26 cellular contexts compared by ENCODE assay signal in genomic region chr5:68270576-68270975, GRCh38. TPM values are rescaled to one million over a fixed set of nuclear protein-coding genes. Genes with fewer than 3 reads are reported as not detected.
DNase-seq lines count a peak whose midpoint lies in the region; ATAC-seq and TF ChIP-seq lines count a peak whose summit lies in the region.
"Had no signal": no experiment of that assay in that cellular context is flagged by ENCODE, and none has a peak within 500 bp of the region (broad histone marks: within the 10 kb centered on the region; RNA-seq: fewer than 3 reads in every experiment).

No MANE protein-coding gene starts in this region.

- no peak for DNase-seq in activated T-cell treated with anti-CD3 and anti-CD28 coated beads, Interleukin-2, amount 50 U/mL, for 4 hours
- DNase-seq in activated T-cell treated with anti-CD3 and anti-CD28 coated beads for 4 hours (no peak), ascending aorta (ENCODE audit: low spot score in 2 of 2) (no peak), spleen (no peak), NCI-H2171 (lab: John Stamatoyannopoulos, UW) (no peak), EL (no peak)
- DNase-seq in CD8-positive, alpha-beta T cell, result no peak
- DNase-seq: activated CD4-positive, alpha-beta T cell treated with anti-CD3 and anti-CD28 coated beads for 4 hours; activated naive CD4-positive, alpha-beta T cell; anterior cingulate cortex; central memory CD4-positive, alpha-beta T cell; DMS 273 treated with DMSO at 0.1 percent for 48 hours; dorsolateral prefrontal cortex; islet precursor cell; NCI-H1105 treated with DMSO at 0.1 percent for 48 hours; NCI-H2029 treated with DMSO at 0.1 percent for 48 hours; NCI-H446; occipital lobe; PC-3; SHP77; stimulated activated CD4-positive, alpha-beta T cell treated with anti-CD3 and anti-CD28 coated beads, Interleukin-12 subunit alpha, Interleukin-12 subunit beta, amount 100 ng/mL, for 4 hours; stimulated activated CD4-positive, alpha-beta T cell treated with anti-CD3 and anti-CD28 coated beads, Interleukin-4, amount 100 ng/mL, for 4 hours; upper lobe of right lung had no signal

- no peaks in the 10 kb centered on the region for H3K36me3 ChIP-seq in CD8-positive, alpha-beta T cell (ENCODE audit: insufficient read depth, low read length)
- H3K36me3 ChIP-seq in ascending aorta, result peaks cover 7% of the 10 kb centered on the region in 2 donors
- H3K36me3 ChIP-seq in spleen, result peaks cover 0 to 30% (median 10%) of the 10 kb centered on the region in 6 donors

- POLR2A ChIA-PET in CD8-positive, alpha-beta T cell (lab: Charles Lee), result interaction anchor here (1.1 to 1.9 kb wide), 5 partner anchors 10 to 56 kb away, joined by 3 to 9 read pairs (median 4); no protein-coding TSS in a partner anchor

- H3K27ac ChIP-seq in CD8-positive, alpha-beta T cell (ENCODE audit: low read depth, low read length), result no peak overlapping the region
- H3K27ac ChIP-seq in ascending aorta (peak overlapping the region; percentile 17 to 35), spleen (peak overlapping the region in 4 of 8 donors; percentile 12 to 76 (median 43))
- H3K27ac ChIP-seq: BLaER1 treated with 17β-estradiol and CSF1 and Interleukin-3, amounts not matched to agents 10 nM and 100 nM; epithelial cell of prostate had no signal

- H3K4me1 Mint-ChIP-seq in activated T-cell treated with anti-CD3 and anti-CD28 coated beads, Interleukin-2, amount 50 U/mL, for 4 hours (ENCODE audit: low read depth), result peaks cover 87% of the 10 kb centered on the region
- H3K4me1 Mint-ChIP-seq in CD8-positive, alpha-beta T cell (ENCODE audit: low read depth), result peaks cover 82% of the 10 kb centered on the region
- peaks cover 72% of the 10 kb centered on the region for H3K4me1 Mint-ChIP-seq in nephron

- no peak for ATAC-seq in activated T-cell treated with anti-CD3 and anti-CD28 coated beads, Interleukin-2, amount 50 U/mL, for 4 hours
- no peak for ATAC-seq in CD8-positive, alpha-beta T cell
- ATAC-seq: PC-3, upper lobe of right lung had no signal

- peaks cover 73% of the 10 kb centered on the region for H3K4me1 ChIP-seq in CD8-positive, alpha-beta T cell (ENCODE audit: insufficient read depth, low read length)
- H3K4me1 ChIP-seq in ascending aorta, result peaks cover 15 to 68% of the 10 kb centered on the region in 2 donors
- H3K4me1 ChIP-seq in spleen, result peaks cover 47 to 100% (median 86%) of the 10 kb centered on the region in 6 donors

- CTCF ChIA-PET in CD8-positive, alpha-beta T cell (lab: Charles Lee), result interaction anchor here (1.0 to 8.9 kb wide), 6 partner anchors 13 to 1061 kb away, joined by 3 to 91 read pairs (median 21); no protein-coding TSS in a partner anchor

- no peaks in the 10 kb centered on the region for H3K9me3 ChIP-seq in CD8-positive, alpha-beta T cell (ENCODE audit: low read length)
- no peaks in the 10 kb centered on the region for H3K9me3 ChIP-seq in ascending aorta
- H3K9me3 ChIP-seq in spleen, result no peaks in the 10 kb centered on the region
- H3K9me3 ChIP-seq: BLaER1 treated with 17β-estradiol and CSF1 and Interleukin-3, amounts not matched to agents 10 nM and 100 nM; upper lobe of right lung had no signal

- H3K27me3 ChIP-seq in CD8-positive, alpha-beta T cell (ENCODE audit: insufficient read depth, low read length), result no peaks in the 10 kb centered on the region
- H3K27me3 ChIP-seq in ascending aorta (no peaks in the 10 kb centered on the region), spleen (replicated peaks in 1 of 7) (no peaks in the 10 kb centered on the region)
- H3K27me3 ChIP-seq: BLaER1 treated with 17β-estradiol and CSF1 and Interleukin-3, amounts not matched to agents 10 nM and 100 nM; dorsolateral prefrontal cortex; upper lobe of right lung had no signal

- TF ChIP-seq POLR2A in spleen (IDR thresholded peaks at IDR 0.05), result no peak

- H3K4me3 Mint-ChIP-seq in activated T-cell treated with anti-CD3 and anti-CD28 coated beads, Interleukin-2, amount 50 U/mL, for 4 hours, result peak overlapping the region; percentile 1
- H3K4me3 Mint-ChIP-seq in CD8-positive, alpha-beta T cell, result no peak overlapping the region
- no peak overlapping the region for H3K4me3 Mint-ChIP-seq in nephron

- intact Hi-C loops in CD8-positive, alpha-beta T cell (cut with DNase I, micrococcal nuclease), result loop anchor here (2.0 to 10.0 kb wide), 3 partner anchors 14 to 1113 kb away; no protein-coding TSS in a partner anchor
- intact Hi-C loops in ascending aorta (cut with DNase I) (no loop called here), spleen (cut with DNase I; ENCODE audit: low total_unique reads) (no loop called here)

- TF ChIP-seq CTCF in CD8-positive, alpha-beta T cell (IDR thresholded peaks at IDR 0.05), result no peak
- TF ChIP-seq CTCF in ascending aorta (IDR thresholded peaks at IDR 0.05), result no peak
- no peak for TF ChIP-seq CTCF in nephron (IDR thresholded peaks at IDR 0.05; ENCODE audit: unreplicated experiment in 3 of 3)
- TF ChIP-seq CTCF in spleen (IDR thresholded peaks at IDR 0.05 in 8 of 11, conservative IDR thresholded peaks at IDR 0.05 in 3 of 11), result no peak

- peaks cover 18% of the 10 kb centered on the region for H3K36me3 Mint-ChIP-seq in activated T-cell treated with anti-CD3 and anti-CD28 coated beads, Interleukin-2, amount 50 U/mL, for 4 hours (ENCODE audit: insufficient read depth)
- H3K36me3 Mint-ChIP-seq in CD8-positive, alpha-beta T cell, result peaks cover 27% of the 10 kb centered on the region
- H3K36me3 Mint-ChIP-seq in nephron (ENCODE audit: low read depth), result peaks cover 27% of the 10 kb centered on the region

- no peaks in the 10 kb centered on the region for H3K27me3 Mint-ChIP-seq in activated T-cell treated with anti-CD3 and anti-CD28 coated beads, Interleukin-2, amount 50 U/mL, for 4 hours (ENCODE audit: low read depth)
- H3K27me3 Mint-ChIP-seq in CD8-positive, alpha-beta T cell (ENCODE audit: low read depth), result no peaks in the 10 kb centered on the region
- H3K27me3 Mint-ChIP-seq in nephron (ENCODE audit: low read depth), result no peaks in the 10 kb centered on the region

- no peaks in the 10 kb centered on the region for H3K9me3 Mint-ChIP-seq in activated T-cell treated with anti-CD3 and anti-CD28 coated beads, Interleukin-2, amount 50 U/mL, for 4 hours
- H3K9me3 Mint-ChIP-seq in CD8-positive, alpha-beta T cell, result no peaks in the 10 kb centered on the region
- H3K9me3 Mint-ChIP-seq in nephron, result no peaks in the 10 kb centered on the region

- peak overlapping the region; percentile 5 for H3K27ac Mint-ChIP-seq in CD8-positive, alpha-beta T cell
- H3K27ac Mint-ChIP-seq in nephron, result peak overlapping the region in 2 of 3 experiments; percentile 23 to 40

- no peak overlapping the region for H3K4me3 ChIP-seq in CD8-positive, alpha-beta T cell (ENCODE audit: low read depth, low read length)
- no peak overlapping the region for H3K4me3 ChIP-seq in ascending aorta
- H3K4me3 ChIP-seq in spleen, result no peak overlapping the region
- H3K4me3 ChIP-seq: BLaER1 treated with 17β-estradiol and CSF1 and Interleukin-3, amounts not matched to agents 10 nM and 100 nM; dorsolateral prefrontal cortex; upper lobe of right lung had no signal

RNA-seq across cellular contexts. Expression of gene PIK3R1, which starts 55.0 kb away (rescaled TPM):
- 10 to 100 TPM; 21.1 to 23.6 (median 22.5) TPM for total RNA-seq in activated T-cell treated with anti-CD3 and anti-CD28 coated beads, Interleukin-2, amount 50 U/mL, for 4 hours
- 100 to 1,000 TPM; 461 to 470 TPM for total RNA-seq in CD8-positive, alpha-beta T cell
- total RNA-seq in ascending aorta, result 89.3 TPM
- total RNA-seq in spleen, result 100 to 1,000 TPM in 5 of 7 donors, 10 to 100 TPM in 2; 72.7 to 200 (median 123) TPM
- polyA plus RNA-seq in spleen, result 10 to 100 TPM in 1 of 3 donors, 1 to 10 TPM in 2; 4.9 to 15.1 (median 7.6) TPM

Comparison
In these comparisons a context has a peak if more than half of its experiments do, and no peak if none do; other contexts are left out.
1. intact Hi-C loops: an anchor here in CD8-positive, alpha-beta T cell (2.0 to 10.0 kb wide); none called in ascending aorta and spleen.